In genomic region chr5:134586866-134587524, GRCh38 we compare ENCODE assay signal across 8 cellular contexts. TPM values are rescaled to one million over a fixed set of nuclear protein-coding genes. Genes with fewer than 3 reads are reported as not detected.
A peak's percentile ranks its signal among the peaks of the same experiment; 100 is the strongest.
DNase-seq lines count a peak whose midpoint lies in the region; ATAC-seq, FAIRE-seq and TF ChIP-seq lines count a peak whose summit lies in the region.

No MANE protein-coding gene starts in this region.

- no peak overlapping the region for H3K9ac ChIP-seq in neural cell (ENCODE audit: low read length)

- peak; percentile 74 for ATAC-seq in GM19455 (IDR thresholded peaks at IDR 0.05; ENCODE audit: unreplicated experiment)
- ATAC-seq in activated T-cell treated with anti-CD3 and anti-CD28 coated beads, Interleukin-2, amount 50 U/mL, for 72 hours (replicated peaks in 1 of 2), result peak; percentile 76 to 78
- ATAC-seq in stimulated activated naive CD8-positive, alpha-beta T cell treated with anti-CD3 and anti-CD28 coated beads, Interleukin-15, Interleukin-2, amounts not matched to agents 100 U/mL and 50 U/mL, for 24 hours, result peak; percentile 89

- no peak for FAIRE-seq in HTR-8/SVneo (lab: Jason Lieb, UNC)

- DNase-seq in CD8-positive, alpha-beta memory T cell, result peak; percentile 68 to 85 (median 73)
- peak; percentile 84 for DNase-seq in HTR-8/SVneo (ENCODE audit: insufficient read length, low spot score)
- DNase-seq in RKO (ENCODE audit: low spot score), result peak; percentile 55
- peak; percentile 88 to 92 for DNase-seq in activated T-cell treated with anti-CD3 and anti-CD28 coated beads, Interleukin-2, amount 50 U/mL, for 72 hours
- peak; percentile 84 for DNase-seq in fibroblast of pulmonary artery (ENCODE audit: low read depth)
- DNase-seq in stimulated activated naive CD8-positive, alpha-beta T cell treated with anti-CD3 and anti-CD28 coated beads, Interleukin-15, Interleukin-2, amounts not matched to agents 100 U/mL and 50 U/mL, for 24 hours, result peak; percentile 95

- peaks cover 7 to 12% (median 9%) of the 10 kb centered on the region in 3 donors for H3K4me1 Mint-ChIP-seq in CD8-positive, alpha-beta memory T cell
- H3K4me1 Mint-ChIP-seq in activated T-cell treated with anti-CD3 and anti-CD28 coated beads, Interleukin-2, amount 50 U/mL, for 72 hours (ENCODE audit: low read depth), result peaks cover 32% of the 10 kb centered on the region

- peaks cover 0 to 9% (median 0%) of the 10 kb centered on the region in 3 donors for H3K36me3 Mint-ChIP-seq in CD8-positive, alpha-beta memory T cell
- H3K36me3 Mint-ChIP-seq in activated T-cell treated with anti-CD3 and anti-CD28 coated beads, Interleukin-2, amount 50 U/mL, for 72 hours (ENCODE audit: insufficient read depth in 2 of 2), result no peaks in the 10 kb centered on the region

- H3K27me3 Mint-ChIP-seq in CD8-positive, alpha-beta memory T cell, result no peaks in the 10 kb centered on the region
- H3K27me3 Mint-ChIP-seq in activated T-cell treated with anti-CD3 and anti-CD28 coated beads, Interleukin-2, amount 50 U/mL, for 72 hours (ENCODE audit: low read depth), result no peaks in the 10 kb centered on the region

- H3K4me1 ChIP-seq in CD8-positive, alpha-beta memory T cell (ENCODE audit: insufficient read depth, low read length), result peaks cover 5% of the 10 kb centered on the region

- H3K9me3 Mint-ChIP-seq in CD8-positive, alpha-beta memory T cell, result no peaks in the 10 kb centered on the region
- no peaks in the 10 kb centered on the region for H3K9me3 Mint-ChIP-seq in activated T-cell treated with anti-CD3 and anti-CD28 coated beads, Interleukin-2, amount 50 U/mL, for 72 hours

- POLR2A ChIA-PET in CD8-positive, alpha-beta memory T cell (lab: Charles Lee), result interaction anchor here (0.6 to 1.0 kb wide), 2 partner anchors 172 to 176 kb away, joined by 3 to 5 read pairs; partner anchors contain the start of gene CDKN2AIPNL

- no peaks in the 10 kb centered on the region for H4K20me1 ChIP-seq in neural cell (ENCODE audit: insufficient read depth)

- H3K27me3 ChIP-seq in CD8-positive, alpha-beta memory T cell (ENCODE audit: insufficient read depth, low read length, poor library complexity, severe bottlenecking), result no peaks in the 10 kb centered on the region
- H3K27me3 ChIP-seq in neural cell (ENCODE audit: insufficient read depth, low read depth, low read length), result no peaks in the 10 kb centered on the region

- no peaks in the 10 kb centered on the region for H3K9me2 ChIP-seq in neural cell (ENCODE audit: insufficient read depth, low read length)

- peak overlapping the region in 2 of 7 donors; percentile 37 to 51 for H3K4me3 Mint-ChIP-seq in CD8-positive, alpha-beta memory T cell
- H3K4me3 Mint-ChIP-seq in activated T-cell treated with anti-CD3 and anti-CD28 coated beads, Interleukin-2, amount 50 U/mL, for 72 hours, result peak overlapping the region; percentile 35 to 55

- H3K4me2 ChIP-seq in neural cell (ENCODE audit: low read length), result no peak overlapping the region

- peak; percentile 42 for TF ChIP-seq RAD21 in neural cell (conservative IDR thresholded peaks at IDR 0.05)

- TF ChIP-seq CTCF in fibroblast of pulmonary artery (IDR thresholded peaks at IDR 0.05; ENCODE audit: low read length, missing control alignments) (peak; percentile 80), neural cell (IDR thresholded peaks at IDR 0.05; ENCODE audit: poor library complexity, severe bottlenecking) (peak; percentile 43)

- H3K9me3 ChIP-seq in CD8-positive, alpha-beta memory T cell (ENCODE audit: low read length), result no peaks in the 10 kb centered on the region
- no peaks in the 10 kb centered on the region for H3K9me3 ChIP-seq in neural cell (ENCODE audit: low read length)

- H3K79me2 ChIP-seq in neural cell (replicated peaks; ENCODE audit: insufficient read depth, low read length), result no peaks in the 10 kb centered on the region

- H3K4me3 ChIP-seq in CD8-positive, alpha-beta memory T cell (ENCODE audit: low read length), result no peak overlapping the region
- H3K4me3 ChIP-seq in fibroblast of pulmonary artery (replicated peaks; ENCODE audit: low read depth, low read length) (no peak overlapping the region), neural cell (ENCODE audit: low read length) (no peak overlapping the region)

- no peak overlapping the region for H2AFZ ChIP-seq in neural cell (ENCODE audit: low read depth, low read length)

- CTCF ChIA-PET in CD8-positive, alpha-beta memory T cell (lab: Charles Lee), result interaction anchor here (0.7 to 2.0 kb wide), 41 partner anchors 9 to 393 kb away, joined by 3 to 22 read pairs (median 4); partner anchors contain the start of genes CDKN2AIPNL, PCBD2, PPP2CA and UBE2B

- H3K27ac ChIP-seq in CD8-positive, alpha-beta memory T cell (ENCODE audit: low read depth, low read length), result no peak overlapping the region
- H3K27ac ChIP-seq in neural cell (ENCODE audit: low read length), result no peak overlapping the region

- no peaks in the 10 kb centered on the region for H3K36me3 ChIP-seq in CD8-positive, alpha-beta memory T cell (ENCODE audit: insufficient read depth, low read length)
- no peaks in the 10 kb centered on the region for H3K36me3 ChIP-seq in neural cell (ENCODE audit: insufficient read depth, low read length)

- H3F3A ChIP-seq in neural cell (ENCODE audit: insufficient read depth, low read length, poor library complexity, severe bottlenecking), result no peaks in the 10 kb centered on the region

- peak overlapping the region in 3 of 8 donors; percentile 32 to 63 (median 40) for H3K27ac Mint-ChIP-seq in CD8-positive, alpha-beta memory T cell
- H3K27ac Mint-ChIP-seq in activated T-cell treated with anti-CD3 and anti-CD28 coated beads, Interleukin-2, amount 50 U/mL, for 72 hours, result peak overlapping the region; percentile 70

- TF ChIP-seq EP300 in neural cell (conservative IDR thresholded peaks at IDR 0.05; ENCODE audit: poor library complexity, severe bottlenecking), result no peak

TF ChIP-seq in neural cell, 6 proteins besides CTCF, POLR2A, EP300 and RAD21:
- peak; percentile 35 for TF ChIP-seq SMC3 (conservative IDR thresholded peaks at IDR 0.05; ENCODE audit: poor library complexity)
- TF ChIP-seq MXI1 (conservative IDR thresholded peaks at IDR 0.05; ENCODE audit: poor library complexity, severe bottlenecking), result no peak

RNA-seq across cellular contexts. Expression of gene SAR1B, which starts 45.6 kb away (rescaled TPM):
- 10 to 100 TPM; 59.7 to 61.5 TPM for total RNA-seq in CD8-positive, alpha-beta memory T cell
- 46.4 TPM for polyA plus RNA-seq in CD8-positive, alpha-beta memory T cell
- 10 to 100 TPM; 68.7 to 85.0 TPM for total RNA-seq in activated T-cell treated with anti-CD3 and anti-CD28 coated beads, Interleukin-2, amount 50 U/mL, for 72 hours
- 31.3 and 37.5 TPM in 2 replicates for polyA plus RNA-seq in neural cell
- polyA minus RNA-seq in neural cell, result 38.5 and 46.7 TPM in 2 replicates
